ENCODE assay signal across 13 cellular contexts in genomic region chr13:26475176-26476110, GRCh38.
A peak's percentile ranks its signal among the peaks of the same experiment; 100 is the strongest.
DNase-seq lines count a peak whose midpoint lies in the region; ATAC-seq, FAIRE-seq and TF ChIP-seq lines count a peak whose summit lies in the region.
"Had no signal": no experiment of that assay in that cellular context is flagged by ENCODE, and none has a peak within 500 bp of the region (broad histone marks: within the 10 kb centered on the region; RNA-seq: fewer than 3 reads in every experiment).

No MANE protein-coding gene starts in this region.

- H3K36me3 ChIP-seq in ES-I3 (ENCODE audit: insufficient read depth, low read length), result no peaks in the 10 kb centered on the region
- H3K36me3 ChIP-seq in astrocyte (ENCODE audit: insufficient read depth, low read length), result no peaks in the 10 kb centered on the region
- no peaks in the 10 kb centered on the region for H3K36me3 ChIP-seq in iPS-18a (ENCODE audit: control insufficient read depth, low read depth, low read length)
- no peaks in the 10 kb centered on the region for H3K36me3 ChIP-seq in neuronal stem cell (replicated peaks in 1 of 2; ENCODE audit: control insufficient read depth in 2 of 2, insufficient read depth in 2 of 2, low read length in 2 of 2)

- H4K91ac ChIP-seq in neuronal stem cell (ENCODE audit: low read depth, low read length, poor library complexity), result no peak overlapping the region

- H3K14ac ChIP-seq in neuronal stem cell (ENCODE audit: low read length), result no peak overlapping the region

- H3K27ac ChIP-seq in astrocyte (ENCODE audit: low read depth, low read length), result peak overlapping the region; percentile 74
- H3K27ac ChIP-seq in iPS-18a (ENCODE audit: low read length), result peak overlapping the region; percentile 54
- H3K27ac ChIP-seq in neuronal stem cell (replicated peaks; ENCODE audit: low read length), result no peak overlapping the region

- DNase-seq in astrocyte (ENCODE audit: low read depth) (no peak), neuronal stem cell (ENCODE audit: low spot score) (no peak), CD1c-positive myeloid dendritic cell (ENCODE audit: extremely low spot score) (no peak), NCI-H524 treated with DMSO at 0.1 percent for 48 hours (lab: John Stamatoyannopoulos, UW) (no peak), HTR-8/SVneo (ENCODE audit: insufficient read length, low spot score) (no peak)
- DNase-seq: activated CD4-positive, alpha-beta T cell treated with anti-CD3 and anti-CD28 coated beads for 1 hour; NCI-H1436 treated with DMSO at 0.1 percent for 48 hours had no signal

- no peak overlapping the region for H2BK5ac ChIP-seq in neuronal stem cell (ENCODE audit: low read length)

- no peak for TF ChIP-seq CTCF in astrocyte (IDR thresholded peaks at IDR 0.05; ENCODE audit: insufficient read depth, low read depth, low read length)

- no peak overlapping the region for H3K23ac ChIP-seq in neuronal stem cell (ENCODE audit: low read depth, low read length, poor library complexity)

- H3K4me2 ChIP-seq in astrocyte (ENCODE audit: low read length) (peak overlapping the region; percentile 83), neuronal stem cell (ENCODE audit: insufficient read depth, low read length, poor library complexity, severe bottlenecking) (peak overlapping the region; percentile 69)

- no peaks in the 10 kb centered on the region for H4K20me1 ChIP-seq in astrocyte (ENCODE audit: insufficient read depth, low read length)

- H4K8ac ChIP-seq in neuronal stem cell (ENCODE audit: low read depth, low read length), result no peak overlapping the region

- H3K27ac Mint-ChIP-seq in astrocyte (ENCODE audit: unreplicated experiment), result peak overlapping the region; percentile 81
- H3K27ac Mint-ChIP-seq: memory B cell had no signal

- H3K4me3 ChIP-seq in astrocyte (ENCODE audit: insufficient read depth, low read depth, low read length) (peak overlapping the region; percentile 38), iPS-18a (ENCODE audit: low read length) (peak overlapping the region; percentile 61), neuronal stem cell (ENCODE audit: low read length in 2 of 2) (peak overlapping the region; percentile 4 to 46)

- H3K79me1 ChIP-seq in neuronal stem cell (ENCODE audit: low read depth, low read length), result no peaks in the 10 kb centered on the region

- peak overlapping the region; percentile 87 for H2AFZ ChIP-seq in astrocyte (ENCODE audit: low read depth, low read length)
- H2AFZ ChIP-seq in neuronal stem cell (ENCODE audit: low read length), result peak overlapping the region; percentile 85

- no peak overlapping the region for H2AK5ac ChIP-seq in neuronal stem cell (ENCODE audit: low read depth, low read length)

- H2BK15ac ChIP-seq in neuronal stem cell (ENCODE audit: low read length), result no peak overlapping the region

- peak overlapping the region; percentile 75 for H3K4me3 Mint-ChIP-seq in astrocyte (ENCODE audit: unreplicated experiment)
- H3K4me3 Mint-ChIP-seq: central memory CD8-positive, alpha-beta T cell; memory B cell had no signal

- no peaks in the 10 kb centered on the region for H3K9me3 Mint-ChIP-seq in astrocyte (ENCODE audit: unreplicated experiment)
- H3K9me3 Mint-ChIP-seq: central memory CD8-positive, alpha-beta T cell; memory B cell had no signal

- no peak overlapping the region for H2BK120ac ChIP-seq in neuronal stem cell (ENCODE audit: low read depth, low read length)

- 0 out of 2 replicates have a peak, but pooled peaks cover 13% of the 10 kb centered on the region for H3K4me1 ChIP-seq in ES-I3 (ENCODE audit: insufficient read depth, low read length)
- peaks cover 21% of the 10 kb centered on the region for H3K4me1 ChIP-seq in astrocyte (ENCODE audit: insufficient read depth, low read length)
- H3K4me1 ChIP-seq in iPS-18a (ENCODE audit: control insufficient read depth, low read depth, low read length), result peaks cover 30% of the 10 kb centered on the region
- H3K4me1 ChIP-seq in neuronal stem cell (ENCODE audit: control insufficient read depth in 2 of 2, insufficient read depth in 1 of 2, low read depth in 1 of 2, low read length in 2 of 2), result peaks cover 12 to 14% of the 10 kb centered on the region in 2 donors

- WGBS in neuronal stem cell (ENCODE audit: extremely low coverage in 2 of 2, insufficient read length in 2 of 2, insufficient replicate concordance in 1 of 2), 2 donors, result no CpG with 5 or more reads among the region's 15 CpGs

- no peaks in the 10 kb centered on the region for H3K9me3 ChIP-seq in ES-I3 (ENCODE audit: control insufficient read depth, insufficient read depth, low read length)
- H3K9me3 ChIP-seq in astrocyte (ENCODE audit: insufficient read depth, low read depth, low read length), result no peaks in the 10 kb centered on the region
- H3K9me3 ChIP-seq in iPS-18a (ENCODE audit: control insufficient read depth, low read depth, low read length), result no peaks in the 10 kb centered on the region
- H3K9me3 ChIP-seq in neuronal stem cell (replicated peaks in 1 of 2; ENCODE audit: control insufficient read depth in 2 of 2, insufficient read depth in 1 of 2, low read depth in 1 of 2, low read length in 2 of 2), result no peaks in the 10 kb centered on the region

- no peak for FAIRE-seq in astrocyte (lab: Jason Lieb, UNC)
- no peak for FAIRE-seq in HTR-8/SVneo (lab: Jason Lieb, UNC)
- FAIRE-seq: G401.6 had no signal

- H3K27me3 Mint-ChIP-seq in astrocyte (ENCODE audit: low read depth, unreplicated experiment), result no peaks in the 10 kb centered on the region
- H3K27me3 Mint-ChIP-seq: central memory CD8-positive, alpha-beta T cell had no signal

- H2BK12ac ChIP-seq in neuronal stem cell (ENCODE audit: low read length), result peak overlapping the region; percentile 7

- ATAC-seq in HG03175 (IDR thresholded peaks at IDR 0.05; ENCODE audit: unreplicated experiment), result no peak

- peaks cover 25% of the 10 kb centered on the region for H3K4me1 Mint-ChIP-seq in astrocyte (ENCODE audit: low read depth, unreplicated experiment)
- H3K4me1 Mint-ChIP-seq: central memory CD8-positive, alpha-beta T cell had no signal

- H3K27me3 ChIP-seq in astrocyte (ENCODE audit: insufficient read depth, low read length) (no peaks in the 10 kb centered on the region), iPS-18a (ENCODE audit: control insufficient read depth, insufficient read depth, low read length) (no peaks in the 10 kb centered on the region), neuronal stem cell (ENCODE audit: control insufficient read depth in 3 of 3, insufficient read depth in 3 of 3, low read depth in 1 of 3, low read length in 3 of 3) (no peaks in the 10 kb centered on the region)

- H3K18ac ChIP-seq in neuronal stem cell (ENCODE audit: low read length), result peak overlapping the region; percentile 76

- H3K79me2 ChIP-seq in astrocyte (ENCODE audit: insufficient read depth, low read length), result no peaks in the 10 kb centered on the region

- no peaks in the 10 kb centered on the region for H3K36me3 Mint-ChIP-seq in astrocyte (ENCODE audit: low read depth, unreplicated experiment)
- H3K36me3 Mint-ChIP-seq: memory B cell had no signal

- H3K9ac ChIP-seq in ES-I3 (ENCODE audit: low read depth, low read length) (peak overlapping the region; percentile 45; the same call in 1 of the 2 replicates), astrocyte (ENCODE audit: low read length) (peak overlapping the region; percentile 44), iPS-18a (ENCODE audit: low read length) (peak overlapping the region; percentile 37), neuronal stem cell (ENCODE audit: low read depth, low read length, poor library complexity) (no peak overlapping the region)

- no peak overlapping the region for H3K4ac ChIP-seq in neuronal stem cell (ENCODE audit: low read length)
